Comparison of ENCODE assay signal across 22 cellular contexts in genomic region chr5:158801286-158801685, GRCh38.
"Had no signal": no experiment of that assay in that cellular context is flagged by ENCODE, and none has a peak within 500 bp of the region (broad histone marks: within the 10 kb centered on the region; RNA-seq: fewer than 3 reads in every experiment).

No MANE protein-coding gene starts in this region.

- H3K9me3 ChIP-seq: left lung, prostate gland, tibial nerve, uterus had no signal

- H3K4me3 ChIP-seq: hepatocyte, left lung, prostate gland, skin epidermis, tibial nerve, uterus had no signal

- H3K27ac ChIP-seq: hepatocyte, left lung, prostate gland, VCaP had no signal

- FAIRE-seq: astrocyte, keratinocyte had no signal

- H3K36me3 ChIP-seq: left lung, prostate gland, tibial nerve, uterus had no signal

- H3K4me1 ChIP-seq: left lung, prostate gland had no signal

- ATAC-seq: left lung, natural killer cell, right cardiac atrium had no signal

- H3K27me3 ChIP-seq: hepatocyte, left lung, tibial nerve, uterus had no signal

- DNase-seq: activated CD4-positive, alpha-beta T cell treated with anti-CD3 and anti-CD28 coated beads for 1 hour; activated CD4-positive, alpha-beta T cell treated with anti-CD3 and anti-CD28 coated beads, Interleukin-2, amount 50 U/mL, for 4 hours; activated naive CD4-positive, alpha-beta T cell treated with anti-CD3 and anti-CD28 coated beads, Interleukin-2, amount 10 ng/mL, durations not matched to agents 7 days and 5 days; activated T-cell treated with anti-CD3 and anti-CD28 coated beads, Interleukin-2, amount 50 U/mL, for 1 hour; endodermal cell; erythroblast; left lung; mesendoderm; natural killer cell; occipital lobe; right cardiac atrium; stimulated activated CD4-positive, alpha-beta T cell treated with anti-CD3 and anti-CD28 coated beads, Interleukin-4, amount 100 ng/mL, for 24 hours; stimulated activated naive CD4-positive, alpha-beta T cell; substantia nigra; uterus had no signal
